Comparison of ENCODE assay signal across 14 cellular contexts in genomic region chr20:35315199-35316020, GRCh38. TPM values are rescaled to one million over a fixed set of nuclear protein-coding genes. Genes with fewer than 3 reads are reported as not detected.
DNase-seq lines count a peak whose midpoint lies in the region; ATAC-seq and TF ChIP-seq lines count a peak whose summit lies in the region.
"Had no signal": no experiment of that assay in that cellular context is flagged by ENCODE, and none has a peak within 500 bp of the region (broad histone marks: within the 10 kb centered on the region; RNA-seq: fewer than 3 reads in every experiment).

No MANE protein-coding gene starts in this region.

- DNase-seq in activated T-cell treated with anti-CD3 and anti-CD28 coated beads, Interleukin-2, amount 50 U/mL, for 24 hours, result no peak
- DNase-seq in activated T-cell treated with anti-CD3 and anti-CD28 coated beads, Interleukin-2, amount 50 U/mL, for 48 hours, result no peak
- DNase-seq in RWPE2 (ENCODE audit: low spot score), result no peak
- no peak for DNase-seq in fibroblast of lung (ENCODE audit: low read depth in 2 of 2)
- no peak for DNase-seq in stomach
- no peak for DNase-seq in stimulated activated CD4-positive, alpha-beta T cell treated with anti-CD3 and anti-CD28 coated beads, Interleukin-12 subunit alpha, Interleukin-12 subunit beta, amount 100 ng/mL, for 4 hours
- DNase-seq in NCI-H2171 treated with DMSO at 0.1 percent for 48 hours (lab: John Stamatoyannopoulos, UW), result no peak
- DNase-seq: body of pancreas, NCI-H1436 had no signal

- no peak overlapping the region for H3K9ac ChIP-seq in fibroblast of lung (ENCODE audit: insufficient read depth, low read length)

- H3K9me3 Mint-ChIP-seq in activated T-cell treated with anti-CD3 and anti-CD28 coated beads, Interleukin-2, amount 50 U/mL, for 24 hours, result no peaks in the 10 kb centered on the region

- TF ChIP-seq EP300 in stomach (IDR thresholded peaks at IDR 0.05), result no peak

- H3K27me3 ChIP-seq in RWPE2 (ENCODE audit: insufficient read depth, poor library complexity, severe bottlenecking) (no peaks in the 10 kb centered on the region), fibroblast of lung (ENCODE audit: control insufficient read depth, insufficient read depth, low read length) (no peaks in the 10 kb centered on the region), stomach (no peaks in the 10 kb centered on the region)
- H3K27me3 ChIP-seq: body of pancreas, neutrophil had no signal

- WGBS in stomach, 5 donors, result 88 to 93% (median 90%) methylated on average over 8 to 9 of the region's 9 CpGs

- no peak overlapping the region for H3K4me3 ChIP-seq in RWPE2 (ENCODE audit: severe bottlenecking)
- no peak overlapping the region for H3K4me3 ChIP-seq in fibroblast of lung (replicated peaks in 1 of 4; ENCODE audit: control extremely low read depth in 1 of 4, insufficient read depth in 1 of 4, low read depth in 3 of 4, low read length in 4 of 4)
- no peak overlapping the region for H3K4me3 ChIP-seq in stomach
- H3K4me3 ChIP-seq: body of pancreas, HAP-1 had no signal

- H3K27ac Mint-ChIP-seq in activated T-cell treated with anti-CD3 and anti-CD28 coated beads, Interleukin-2, amount 50 U/mL, for 24 hours, result peak overlapping the region; percentile 83

- no peaks in the 10 kb centered on the region for H3K79me2 ChIP-seq in fibroblast of lung (ENCODE audit: control insufficient read depth, insufficient read depth, low read length)

- no peak for TF ChIP-seq POLR2A in stomach (IDR thresholded peaks at IDR 0.05)

- no peak for TF ChIP-seq CTCF in RWPE2 (IDR thresholded peaks at IDR 0.05; ENCODE audit: poor library complexity, severe bottlenecking)
- no peak for TF ChIP-seq CTCF in fibroblast of lung (conservative IDR thresholded peaks at IDR 0.05 in 1 of 2, IDR thresholded peaks at IDR 0.05 in 1 of 2; ENCODE audit: low read depth in 1 of 2, low read length in 2 of 2)
- no peak for TF ChIP-seq CTCF in stomach (IDR thresholded peaks at IDR 0.05)

- intact Hi-C loops in stomach (cut with DNase I; ENCODE audit: low total_unique reads), result no loop called here

- H3K36me3 ChIP-seq in RWPE2 (ENCODE audit: low read depth) (peaks cover 22% of the 10 kb centered on the region), fibroblast of lung (ENCODE audit: control insufficient read depth, insufficient read depth, low read length) (no peaks in the 10 kb centered on the region), stomach (peaks cover 0 to 23% (median 11%) of the 10 kb centered on the region in 4 donors)
- H3K36me3 ChIP-seq: neutrophil had no signal

- no peaks in the 10 kb centered on the region for H3K9me3 ChIP-seq in RWPE2 (ENCODE audit: severe bottlenecking)
- H3K9me3 ChIP-seq in fibroblast of lung (ENCODE audit: control insufficient read depth, insufficient read depth, low read depth, low read length), result no peaks in the 10 kb centered on the region
- H3K9me3 ChIP-seq in stomach, result no peaks in the 10 kb centered on the region
- H3K9me3 ChIP-seq: body of pancreas, HAP-1, neutrophil had no signal

- no peaks in the 10 kb centered on the region for H3K27me3 Mint-ChIP-seq in activated T-cell treated with anti-CD3 and anti-CD28 coated beads, Interleukin-2, amount 50 U/mL, for 24 hours

- H3K27ac ChIP-seq in RWPE2 (ENCODE audit: poor library complexity, severe bottlenecking) (peak overlapping the region; percentile 99), fibroblast of lung (ENCODE audit: insufficient read depth, low read length) (peak overlapping the region; percentile 31), stomach (peak overlapping the region in 3 of 5 donors; percentile 21 to 82 (median 35))
- H3K27ac ChIP-seq: body of pancreas, epithelial cell of prostate, neutrophil had no signal

- H3K4me1 ChIP-seq in RWPE2 (ENCODE audit: insufficient read depth, poor library complexity, severe bottlenecking), result peaks cover 70% of the 10 kb centered on the region
- H3K4me1 ChIP-seq in fibroblast of lung (ENCODE audit: control insufficient read depth, extremely low read depth, insufficient read depth, low read length), result peaks cover 54% of the 10 kb centered on the region
- peaks cover 6 to 56% (median 21%) of the 10 kb centered on the region in 4 donors for H3K4me1 ChIP-seq in stomach
- H3K4me1 ChIP-seq: HAP-1 had no signal

- H3K4me3 Mint-ChIP-seq in activated T-cell treated with anti-CD3 and anti-CD28 coated beads, Interleukin-2, amount 50 U/mL, for 24 hours, result no peak overlapping the region

- H3K4me1 Mint-ChIP-seq in activated T-cell treated with anti-CD3 and anti-CD28 coated beads, Interleukin-2, amount 50 U/mL, for 24 hours (ENCODE audit: low read depth), result peaks cover 73% of the 10 kb centered on the region

- ATAC-seq in RWPE2 (ENCODE audit: low read depth) (no peak), HG02884 (IDR thresholded peaks at IDR 0.05; ENCODE audit: unreplicated experiment) (no peak)
- ATAC-seq: body of pancreas had no signal

- no peak overlapping the region for H2AFZ ChIP-seq in fibroblast of lung (ENCODE audit: low read length)

- no peaks in the 10 kb centered on the region for H4K20me1 ChIP-seq in fibroblast of lung (ENCODE audit: control insufficient read depth, extremely low read depth, insufficient read depth, low read length)

- H3K4me2 ChIP-seq in fibroblast of lung (ENCODE audit: extremely low read depth, insufficient read depth, low read length), result no peak overlapping the region

- H3K36me3 Mint-ChIP-seq in activated T-cell treated with anti-CD3 and anti-CD28 coated beads, Interleukin-2, amount 50 U/mL, for 24 hours (ENCODE audit: low read depth), result peaks cover 39% of the 10 kb centered on the region

RNA-seq across cellular contexts. Expression of gene FAM83C, which starts 23.2 kb away (rescaled TPM):
- total RNA-seq in fibroblast of lung, result not detected in 2 replicates
- 0.02 TPM in 1 of 2 replicates, not detected in the other for polyA plus RNA-seq in fibroblast of lung
- not detected in 2 replicates for polyA plus RNA-seq in fibroblast of lung (2012)
- not detected in 2 replicates for polyA minus RNA-seq in fibroblast of lung (ENCODE audit: low replicate concordance)
- total RNA-seq in stomach, result not detected
- 1 to 10 TPM in 1 of 3 donors, not detected in 2; 6.5 TPM for polyA plus RNA-seq in stomach
- total RNA-seq: body of pancreas had no signal
- polyA plus RNA-seq: BJ had no signal

RNA-seq across cellular contexts. Expression of gene EIF6, which starts 30.8 kb away (rescaled TPM):
- total RNA-seq in fibroblast of lung (111 and 117 TPM in 2 replicates), stomach (10 to 100 TPM; 16.3 to 99.5 (median 88.9) TPM)
- polyA plus RNA-seq in fibroblast of lung (156 and 187 TPM in 2 replicates), stomach (100 to 1,000 TPM; 123 to 163 (median 163) TPM)
- 192 and 254 TPM in 2 replicates for polyA plus RNA-seq in fibroblast of lung (2012)
- 322 and 439 TPM in 2 replicates for polyA minus RNA-seq in fibroblast of lung (ENCODE audit: low replicate concordance)

RNA-seq across cellular contexts. Expression of gene MMP24OS, which starts 37.5 kb away (rescaled TPM):
- total RNA-seq in fibroblast of lung, result 24.4 and 30.1 TPM in 2 replicates
- polyA plus RNA-seq in fibroblast of lung, result 40.4 and 44.1 TPM in 2 replicates
- polyA plus RNA-seq in fibroblast of lung (2012), result 130 and 146 TPM in 2 replicates
- polyA minus RNA-seq in fibroblast of lung (ENCODE audit: low replicate concordance), result 123 and 159 TPM in 2 replicates
- total RNA-seq in stomach, result 10 to 100 TPM; 16.2 to 70.7 (median 37.9) TPM
- polyA plus RNA-seq in stomach, result 10 to 100 TPM; 27.3 to 82.4 (median 58.3) TPM

Comparison
In these comparisons a context has a peak if more than half of its experiments do, and no peak if none do; other contexts are left out.
1. H3K27ac ChIP-seq: peak in every context shown above with its lines; median percentile 99 in RWPE2; 35 in stomach; 31 in fibroblast of lung.